ENCODE assay signal across 9 cellular contexts in genomic region chr12:132600048-132601032, GRCh38. TPM values are rescaled to one million over a fixed set of nuclear protein-coding genes. Genes with fewer than 3 reads are reported as not detected.
DNase-seq lines count a peak whose midpoint lies in the region; ATAC-seq and TF ChIP-seq lines count a peak whose summit lies in the region.
"Had no signal": no experiment of that assay in that cellular context is flagged by ENCODE, and none has a peak within 500 bp of the region (broad histone marks: within the 10 kb centered on the region; RNA-seq: fewer than 3 reads in every experiment).

No MANE protein-coding gene starts in this region.

- no peaks in the 10 kb centered on the region for H3K9me3 ChIP-seq in Panc1 (ENCODE audit: control insufficient read depth, insufficient read depth, low read depth, low read length)
- no peaks in the 10 kb centered on the region for H3K9me3 ChIP-seq in iPS-18a (ENCODE audit: control insufficient read depth, low read depth, low read length)

- no TSS peak for BruUV-seq in Panc1 (replicated peaks; lab: Mats Ljungman, UMichigan)

- in situ Hi-C loops in Panc1 (cut with HindIII; ENCODE audit: low pct_unique_long_range_greater_than_20kb, low sequenced_read_pairs): no loop called here

- no peak overlapping the region for H3K9ac ChIP-seq in iPS-18a (ENCODE audit: low read length)

- no peaks in the 10 kb centered on the region for H3K36me3 Mint-ChIP-seq in brain

- POLR2A ChIA-PET in Panc1 (lab: Charles Lee): no interaction called here

- H3K27me3 Mint-ChIP-seq in brain: peaks cover 7% of the 10 kb centered on the region

- H3K4me1 Mint-ChIP-seq in brain: peaks cover 29% of the 10 kb centered on the region

- peaks cover 0 to 6% (median 0%) of the 10 kb centered on the region in 5 experiments for H3K9me3 Mint-ChIP-seq in brain

- H3K27me3 ChIP-seq in Panc1 (ENCODE audit: control insufficient read depth, insufficient read depth, low read length): no peaks in the 10 kb centered on the region
- peaks cover 85% of the 10 kb centered on the region for H3K27me3 ChIP-seq in iPS-18a (ENCODE audit: control insufficient read depth, insufficient read depth, low read length)

- H3K36me3 ChIP-seq in Panc1 (ENCODE audit: control insufficient read depth, insufficient read depth, low read length) (no peaks in the 10 kb centered on the region), iPS-18a (ENCODE audit: control insufficient read depth, low read depth, low read length) (no peaks in the 10 kb centered on the region)

- intact Hi-C loops in Panc1 (cut with micrococcal nuclease; ENCODE audit: unreplicated experiment): no loop called here

- DNase-seq in DMS153 treated with DMSO at 0.1 percent for 48 hours (lab: John Stamatoyannopoulos, UW; ENCODE audit: unreplicated experiment) (peak; percentile 62), HT1080 (ENCODE audit: low read depth) (peak; percentile 59), Panc1 (ENCODE audit: low read depth, low spot score) (no peak), skeletal muscle cell (ENCODE audit: low read depth) (peak; percentile 19), cerebellar nuclear complex (lab: John Stamatoyannopoulos, UW) (no peak)

- H3K27ac ChIP-seq in Panc1 (ENCODE audit: low read length) (peak overlapping the region; percentile 59; the same call in 1 of the 2 replicates), iPS-18a (ENCODE audit: low read length) (no peak overlapping the region)

- H3K4me3 ChIP-seq in Panc1 (ENCODE audit: low read depth in 2 of 2, low read length in 2 of 2) (peak overlapping the region; percentile 24 to 45), iPS-18a (ENCODE audit: low read length) (peak overlapping the region; percentile 32), skeletal muscle cell (ENCODE audit: low read depth, low read length) (peak overlapping the region; percentile 43)

- H3K4me1 ChIP-seq in Panc1 (ENCODE audit: control insufficient read depth, insufficient read depth, low read length) (peaks cover 7% of the 10 kb centered on the region), iPS-18a (ENCODE audit: control insufficient read depth, low read depth, low read length) (peaks cover 8% of the 10 kb centered on the region)

- H3K27ac Mint-ChIP-seq in brain: peak overlapping the region in 3 of 5 experiments; percentile 12 to 92 (median 48)

- peak overlapping the region; percentile 58 to 74 (median 70) for H3K4me3 Mint-ChIP-seq in brain

- TF ChIP-seq CTCF in Panc1 (IDR thresholded peaks at IDR 0.05) (peak; percentile 87; the same call in 1 of the 2 replicates), brain (conservative IDR thresholded peaks at IDR 0.05) (peak; percentile 40 to 72)

- CTCF ChIA-PET in Panc1 (lab: Charles Lee): interaction anchor here (0.5 to 1.4 kb wide), 2 partner anchors 15 to 181 kb away, joined by 3 to 6 read pairs; no protein-coding TSS in a partner anchor

- ATAC-seq in Panc1 (peak; percentile 79), HG03432 (IDR thresholded peaks at IDR 0.05; ENCODE audit: unreplicated experiment) (no peak)

RNA-seq across cellular contexts. Expression of gene LRCOL1, which starts 10.0 kb away (rescaled TPM):
- total RNA-seq in HT1080 (2014; rRNA removed; shearing (Covaris generic)): not detected in 2 replicates
- polyA plus RNA-seq in HT1080 (2015; cell fraction: cytosol; rRNA removed): not detected in 2 replicates
- polyA plus RNA-seq in HT1080 (2015; cell fraction: nucleus; rRNA removed): not detected in 2 replicates
- not detected for total RNA-seq in Panc1 (2021; ENCODE audit: unreplicated experiment)
- polyA plus RNA-seq in Panc1 (2012; ENCODE audit: insufficient read length): not detected
- 0.46 TPM for polyA plus RNA-seq in brain (ENCODE audit: insufficient read depth, low read depth, low replicate concordance)
- total RNA-seq: activated CD8-positive, alpha-beta memory T cell treated with anti-CD3 and anti-CD28 coated beads for 36 hours had no signal

RNA-seq across cellular contexts. Expression of gene P2RX2, which starts 18.2 kb away (rescaled TPM):
- total RNA-seq in HT1080 (2014; rRNA removed; shearing (Covaris generic)): not detected in 2 replicates
- polyA plus RNA-seq in HT1080 (2015; cell fraction: cytosol; rRNA removed): not detected in 2 replicates
- polyA plus RNA-seq in HT1080 (2015; cell fraction: nucleus; rRNA removed): not detected in 2 replicates
- 1.2 TPM for total RNA-seq in Panc1 (2021; ENCODE audit: unreplicated experiment)
- 0.75 TPM for polyA plus RNA-seq in Panc1 (2012; ENCODE audit: insufficient read length)
- polyA plus RNA-seq in brain (ENCODE audit: insufficient read depth, low read depth, low replicate concordance): not detected
- total RNA-seq: activated CD8-positive, alpha-beta memory T cell treated with anti-CD3 and anti-CD28 coated beads for 36 hours had no signal

Comparison
In these comparisons a context has a peak if more than half of its experiments do, and no peak if none do; other contexts are left out.
1. DNase-seq: peak in DMS153 treated with DMSO at 0.1 percent for 48 hours (single experiment), HT1080 (single experiment) and skeletal muscle cell (single experiment); none in Panc1 (single experiment) and cerebellar nuclear complex (0 of 2).
2. Peak in every context shown above with its lines, with median percentiles within 50 percentile points of each other: H3K4me3 ChIP-seq.